Comparison of ENCODE assay signal across 1 cellular context in the genomic region with DNA sequence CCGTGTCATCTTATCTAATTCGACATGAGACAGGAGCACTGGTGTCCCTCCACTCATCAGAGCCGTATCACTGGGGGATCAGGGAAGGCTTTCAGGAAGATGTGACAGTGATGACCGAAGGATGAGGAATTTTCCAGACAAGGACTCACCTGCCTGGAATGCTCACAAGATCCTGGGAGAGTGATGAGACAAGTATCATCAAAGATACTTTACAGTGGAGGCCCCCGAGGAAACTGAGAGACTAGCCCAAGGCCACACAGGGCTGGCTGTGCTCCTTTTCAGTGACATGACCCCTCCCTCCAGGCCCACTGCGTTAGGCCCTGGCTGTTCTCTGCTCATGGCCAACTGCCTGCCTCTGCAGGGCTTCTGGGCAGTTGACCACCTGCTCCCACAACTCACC.
A peak's percentile ranks its signal among the peaks of the same experiment; 100 is the strongest.
TF ChIP-seq lines count a peak whose summit lies in the region.

No MANE protein-coding gene starts in this region.

TF ChIP-seq in HepG2, 621 proteins besides CTCF, POLR2A, EP300 and RAD21:
- TF ChIP-seq FOSL2 (CRISPR knock-in tag; IDR thresholded peaks at IDR 0.05) = peak; percentile 32; the same call in 1 of the 2 replicates
- TF ChIP-seq ZNF556 (CRISPR knock-in tag; IDR thresholded peaks at IDR 0.05; ENCODE audit: borderline replicate concordance) = 0 out of 2 replicates have a peak, but pooled peaks have one; percentile 10
- no peak for TF ChIP-seq MZF1 (CRISPR knock-in tag; IDR thresholded peaks at IDR 0.05; ENCODE audit: borderline replicate concordance)
